In genomic region chr1:154423988-154424326, GRCh38 we compare ENCODE assay signal across 11 cellular contexts. TPM values are rescaled to one million over a fixed set of nuclear protein-coding genes. Genes with fewer than 3 reads are reported as not detected.
DNase-seq lines count a peak whose midpoint lies in the region; ATAC-seq and TF ChIP-seq lines count a peak whose summit lies in the region.
"Had no signal": no experiment of that assay in that cellular context is flagged by ENCODE, and none has a peak within 500 bp of the region (broad histone marks: within the 10 kb centered on the region; RNA-seq: fewer than 3 reads in every experiment).

No MANE protein-coding gene starts in this region.

- H3K36me3 ChIP-seq in muscle layer of colon (ENCODE audit: insufficient read depth, low read length): no peaks in the 10 kb centered on the region
- no peaks in the 10 kb centered on the region for H3K36me3 ChIP-seq in thyroid gland

- H3K27me3 Mint-ChIP-seq in chondrocyte (ENCODE audit: low read depth) (no peaks in the 10 kb centered on the region), natural killer cell (ENCODE audit: low read depth in 2 of 2) (peaks cover 6 to 8% of the 10 kb centered on the region in 2 donors)

- DNase-seq in DMS153 (lab: John Stamatoyannopoulos, UW): peak; percentile 2
- DNase-seq in DMS153 treated with DMSO at 0.1 percent for 48 hours (lab: John Stamatoyannopoulos, UW; ENCODE audit: unreplicated experiment): no peak
- DNase-seq in chondrocyte (ENCODE audit: low spot score): no peak
- DNase-seq in thyroid gland: no peak
- DNase-seq in natural killer cell: no peak
- no peak for DNase-seq in AML-193 (lab: John Stamatoyannopoulos, UW)
- DNase-seq: activated CD4-positive, alpha-beta T cell treated with anti-CD3 and anti-CD28 coated beads, Interleukin-2, amount 50 U/mL, for 1 hour; SIG-M5 had no signal

- H3K4me1 ChIP-seq in muscle layer of colon (ENCODE audit: insufficient read depth, low read length) (peaks cover 79% of the 10 kb centered on the region), thyroid gland (peaks cover 23 to 63% of the 10 kb centered on the region in 2 donors)

- H3K9me3 ChIP-seq in muscle layer of colon (ENCODE audit: low read length) (no peaks in the 10 kb centered on the region), thyroid gland (no peaks in the 10 kb centered on the region)

- no peaks in the 10 kb centered on the region for H3K36me3 Mint-ChIP-seq in chondrocyte (ENCODE audit: low read depth)
- no peaks in the 10 kb centered on the region for H3K36me3 Mint-ChIP-seq in natural killer cell

- no peaks in the 10 kb centered on the region for H3K27me3 ChIP-seq in muscle layer of colon (ENCODE audit: control insufficient read depth in 1 of 2, insufficient read depth in 2 of 2, low read length in 2 of 2)
- no peaks in the 10 kb centered on the region for H3K27me3 ChIP-seq in thyroid gland

- no peak overlapping the region for H3K9ac ChIP-seq in muscle layer of colon (ENCODE audit: low read length)

- intact Hi-C loops in thyroid gland (cut with DNase I) (no loop called here), natural killer cell (cut with micrococcal nuclease) (no loop called here)

- no peak overlapping the region for H3K4me3 Mint-ChIP-seq in chondrocyte (ENCODE audit: unreplicated experiment)
- H3K4me3 Mint-ChIP-seq in natural killer cell: no peak overlapping the region

- H3K27ac Mint-ChIP-seq in chondrocyte (ENCODE audit: unreplicated experiment) (peak overlapping the region; percentile 45), natural killer cell (no peak overlapping the region)

- peak overlapping the region; percentile 80 for H3K27ac ChIP-seq in muscle layer of colon (ENCODE audit: low read depth, low read length)
- peak overlapping the region in 2 of 3 donors; percentile 58 to 59 for H3K27ac ChIP-seq in thyroid gland
- H3K27ac ChIP-seq: 22Rv1 had no signal

- H3K4me3 ChIP-seq in muscle layer of colon (ENCODE audit: low read depth in 1 of 2, low read length in 2 of 2) (no peak overlapping the region), thyroid gland (replicated peaks in 1 of 3) (no peak overlapping the region)

- H3K4me1 Mint-ChIP-seq in chondrocyte (ENCODE audit: low read depth): peaks cover 52% of the 10 kb centered on the region
- peaks cover 4 to 13% of the 10 kb centered on the region in 2 donors for H3K4me1 Mint-ChIP-seq in natural killer cell

- H3K9me3 Mint-ChIP-seq in chondrocyte (ENCODE audit: low read depth) (no peaks in the 10 kb centered on the region), natural killer cell (no peaks in the 10 kb centered on the region)

- TF ChIP-seq CTCF in chondrocyte (IDR thresholded peaks at IDR 0.05) (no peak), thyroid gland (IDR thresholded peaks at IDR 0.05) (no peak), natural killer cell (IDR thresholded peaks at IDR 0.05) (no peak)

- 79 to 86% methylated on average over 6 to 7 of the region's 7 CpGs for WGBS in thyroid gland, 2 donors

- no peak for TF ChIP-seq POLR2A in thyroid gland (IDR thresholded peaks at IDR 0.05)

- ATAC-seq in natural killer cell (no peak), esophagus mucosa (no peak)

RNA-seq across cellular contexts. Expression of gene IL6R, which starts 18.8 kb away (rescaled TPM):
- total RNA-seq in chondrocyte (1.1 to 1.4 TPM (median 1.3 TPM) in 3 replicates), thyroid gland (10 to 100 TPM in 1 of 4 donors, 1 to 10 TPM in 3; 4.4 to 15.3 (median 7.4) TPM), natural killer cell (10 to 100 TPM in 1 of 3 donors, 1 to 10 TPM in 2; 2.0 to 10.6 (median 3.8) TPM), esophagus mucosa (6.1 TPM)
